In the genomic region with DNA sequence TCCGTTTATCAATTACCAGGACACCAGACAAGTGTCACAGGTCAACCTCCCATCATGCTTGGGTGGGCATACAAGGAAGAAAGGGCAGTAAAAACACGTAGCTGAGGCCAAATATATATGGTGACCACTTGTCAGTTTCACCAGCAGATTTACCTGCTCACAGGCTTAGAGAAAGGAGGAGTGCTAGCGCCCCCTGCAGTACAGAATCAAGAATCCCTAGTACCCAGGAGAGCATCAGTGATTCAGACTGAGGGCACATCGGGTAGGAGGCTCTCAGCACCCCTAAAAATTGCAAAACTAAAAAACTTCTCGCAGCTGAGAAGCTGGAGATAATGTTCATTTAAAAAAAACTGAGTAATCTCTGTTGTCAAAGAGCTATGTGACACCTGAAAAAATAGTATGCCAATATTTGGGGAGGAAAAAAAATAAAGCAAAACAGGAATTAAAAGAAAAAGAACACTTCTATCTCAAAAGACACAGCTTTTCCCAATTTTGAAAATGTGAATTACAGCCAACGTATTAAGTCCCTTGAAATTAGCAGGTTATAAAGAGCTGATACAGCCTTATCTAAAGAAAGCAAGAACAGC, we compare ENCODE assay signal across 1 cellular context.
TF ChIP-seq lines count a peak whose summit lies in the region.

No MANE protein-coding gene starts in this region.

TF ChIP-seq in H1, 55 proteins besides CTCF, POLR2A, EP300 and RAD21 (continued from another document):
- TF ChIP-seq, protein P1, sequence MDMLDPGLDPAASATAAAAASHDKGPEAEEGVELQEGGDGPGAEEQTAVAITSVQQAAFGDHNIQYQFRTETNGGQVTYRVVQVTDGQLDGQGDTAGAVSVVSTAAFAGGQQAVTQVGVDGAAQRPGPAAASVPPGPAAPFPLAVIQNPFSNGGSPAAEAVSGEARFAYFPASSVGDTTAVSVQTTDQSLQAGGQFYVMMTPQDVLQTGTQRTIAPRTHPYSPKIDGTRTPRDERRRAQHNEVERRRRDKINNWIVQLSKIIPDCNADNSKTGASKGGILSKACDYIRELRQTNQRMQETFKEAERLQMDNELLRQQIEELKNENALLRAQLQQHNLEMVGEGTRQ (IDR thresholded peaks at IDR 0.05; ENCODE audit: low read length): no peak
- TF ChIP-seq CBX8 (IDR thresholded peaks at IDR 0.05; ENCODE audit: borderline replicate concordance, low read depth, low read length) (no peak), CEBPB (IDR thresholded peaks at IDR 0.05; ENCODE audit: low read depth, low read length) (no peak), BCL11A (IDR thresholded peaks at IDR 0.05; ENCODE audit: low read depth in 2 of 2, low read length in 2 of 2) (no peak), CBX5 (IDR thresholded peaks at IDR 0.05; ENCODE audit: low read depth, low read length) (no peak), EZH2 (IDR thresholded peaks at IDR 0.05; ENCODE audit: low read depth, low read length, severe bottlenecking) (no peak), TEAD4 (IDR thresholded peaks at IDR 0.05; ENCODE audit: low read depth, low read length) (no peak)
- TF ChIP-seq, protein P2, sequence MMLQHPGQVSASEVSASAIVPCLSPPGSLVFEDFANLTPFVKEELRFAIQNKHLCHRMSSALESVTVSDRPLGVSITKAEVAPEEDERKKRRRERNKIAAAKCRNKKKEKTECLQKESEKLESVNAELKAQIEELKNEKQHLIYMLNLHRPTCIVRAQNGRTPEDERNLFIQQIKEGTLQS (IDR thresholded peaks at IDR 0.05; ENCODE audit: insufficient read depth, low read depth, low read length): no peak
TF ChIP-seq in H1: peak in this region for 0.
